In genomic region chr17:39165178-39165843, GRCh38 we compare ENCODE assay signal across 1 cellular context.
TF ChIP-seq lines count a peak whose summit lies in the region.

No MANE protein-coding gene starts in this region.

TF ChIP-seq in K562, 482 proteins besides CTCF, POLR2A, EP300 and RAD21:
- TF ChIP-seq ARID3B (CRISPR knock-in tag; IDR thresholded peaks at IDR 0.05; ENCODE audit: borderline replicate concordance): no peak
TF ChIP-seq in K562: peak in this region for 0.
